ENCODE assay signal across 14 cellular contexts in genomic region chr3:100503450-100503849, GRCh38.
"Had no signal": no experiment of that assay in that cellular context is flagged by ENCODE, and none has a peak within 500 bp of the region (broad histone marks: within the 10 kb centered on the region; RNA-seq: fewer than 3 reads in every experiment).

No MANE protein-coding gene starts in this region.

- FAIRE-seq: kidney had no signal

- H3K4me2 ChIP-seq: hepatocyte had no signal

- H3K4me1 ChIP-seq: prostate gland, vagina had no signal

- DNase-seq: activated CD4-positive, alpha-beta T cell treated with anti-CD3 and anti-CD28 coated beads, Interleukin-2, amount 50 U/mL, for 1 hour; activated CD4-positive, CD25-positive, alpha-beta regulatory T cell; amygdala; brain microvascular endothelial cell; dermis blood vessel endothelial cell; kidney; left ventricle myocardium superior; mesendoderm; right lobe of liver had no signal

- H3K4me3 ChIP-seq: hepatocyte, prostate gland, right lobe of liver, tibial nerve, vagina had no signal

- H3K9me3 ChIP-seq: prostate gland, right lobe of liver, vagina had no signal

- H3K27me3 ChIP-seq: brain microvascular endothelial cell, hepatocyte, right lobe of liver, tibial nerve, vagina had no signal

- H3K27ac ChIP-seq: brain microvascular endothelial cell, hepatocyte, prostate gland, right lobe of liver, tibial nerve, vagina had no signal

- ATAC-seq: left ventricle myocardium superior; right lobe of liver; stimulated activated memory B cell treated with anti-CD40 and anti-IgM and Interleukin-4, amounts not matched to agents 10 μg/mL and 1 μg/mL and 100 μg/mL, for 72 hours had no signal

- H3K36me3 ChIP-seq: brain microvascular endothelial cell, prostate gland, right lobe of liver, tibial nerve, vagina had no signal

- H2AFZ ChIP-seq: hepatocyte had no signal
